Comparison of ENCODE assay signal across 24 cellular contexts in the genomic region with DNA sequence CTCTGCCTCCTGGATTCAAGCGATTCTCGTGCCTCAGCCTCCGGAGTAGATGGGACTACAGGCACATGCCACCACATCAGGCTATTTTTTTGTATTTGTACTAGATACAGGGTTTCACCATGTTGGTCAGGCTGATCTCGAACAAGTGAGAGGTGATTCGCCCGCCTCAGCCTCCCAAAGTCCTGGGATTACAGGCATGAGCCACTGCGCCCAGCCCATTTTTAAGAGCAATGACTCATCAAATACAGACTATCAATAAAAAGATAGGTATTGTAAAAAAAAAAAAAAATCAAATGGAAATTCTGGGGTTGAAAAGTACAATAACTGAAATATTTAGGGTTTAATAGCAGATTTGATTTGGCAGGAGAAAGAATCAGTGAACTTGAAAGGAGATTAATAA.
DNase-seq lines count a peak whose midpoint lies in the region; ATAC-seq, FAIRE-seq and TF ChIP-seq lines count a peak whose summit lies in the region.
"Had no signal": no experiment of that assay in that cellular context is flagged by ENCODE, and none has a peak within 500 bp of the region (broad histone marks: within the 10 kb centered on the region; RNA-seq: fewer than 3 reads in every experiment).

No MANE protein-coding gene starts in this region.

- H3K4me1 ChIP-seq in A549 = peaks cover 72% of the 10 kb centered on the region
- H3K4me1 ChIP-seq in PC-3 (ENCODE audit: insufficient read depth, low read length) = peaks cover 32% of the 10 kb centered on the region

- H3K9ac ChIP-seq in PC-3 (ENCODE audit: low read length) = no peak overlapping the region

- BruUV-seq in PC-3 (replicated peaks; lab: Mats Ljungman, UMichigan) = no TSS peak

- H3K9me3 Mint-ChIP-seq in activated T-cell treated with anti-CD3 and anti-CD28 coated beads, Interleukin-2, amount 50 U/mL, for 24 hours = no peaks in the 10 kb centered on the region
- peaks cover 4% of the 10 kb centered on the region for H3K9me3 Mint-ChIP-seq in activated CD4-positive, alpha-beta T cell treated with anti-CD3 and anti-CD28 coated beads for 36 hours (ENCODE audit: low read depth)

- H3K4me3 Mint-ChIP-seq in activated T-cell treated with anti-CD3 and anti-CD28 coated beads, Interleukin-2, amount 50 U/mL, for 24 hours = no peak overlapping the region
- no peak overlapping the region for H3K4me3 Mint-ChIP-seq in activated CD4-positive, alpha-beta T cell treated with anti-CD3 and anti-CD28 coated beads for 36 hours
- H3K4me3 Mint-ChIP-seq: CD4-positive, alpha-beta T cell had no signal

- no peaks in the 10 kb centered on the region for H3K79me2 ChIP-seq in PC-3 (ENCODE audit: low read length)

- TF ChIP-seq RAD21 in A549 (conservative IDR thresholded peaks at IDR 0.05 in 1 of 2, IDR thresholded peaks at IDR 0.05 in 1 of 2) = no peak

- H2AFZ ChIP-seq in PC-3 (ENCODE audit: low read length) = no peak overlapping the region

- POLR2A ChIA-PET in A549 (lab: Yijun Ruan, JAX) = no interaction called here
- POLR2A ChIA-PET in PC-3 (lab: Charles Lee; ENCODE audit: unreplicated experiment) = no interaction called here
- POLR2A ChIA-PET in activated CD4-positive, alpha-beta T cell treated with anti-CD3 and anti-CD28 coated beads for 36 hours (lab: Charles Lee) = no interaction called here

- WGBS in A549 (ENCODE audit: missing lambda C conversion rate) = 87% methylated on average over 7 of the region's 7 CpGs

- H4K20me1 ChIP-seq in PC-3 (ENCODE audit: low read length) = no peaks in the 10 kb centered on the region

- ATAC-seq in A549 (no peak), PC-3 (peak; percentile 58)
- ATAC-seq in activated CD4-positive, alpha-beta T cell treated with anti-CD3 and anti-CD28 coated beads for 36 hours = no peak
- ATAC-seq: Panc1 had no signal

- H3K27me3 ChIP-seq in PC-3 (ENCODE audit: low read length) = no peaks in the 10 kb centered on the region
- H3K27me3 ChIP-seq: BE2C had no signal

- no peaks in the 10 kb centered on the region for H3F3A ChIP-seq in PC-3 (ENCODE audit: low read length, unreplicated experiment)

- intact Hi-C loops in PC-3 (cut with micrococcal nuclease) = loop anchor here (1.0 kb wide), 1 partner anchor 22 kb away; no protein-coding TSS in a partner anchor
- intact Hi-C loops in activated CD4-positive, alpha-beta T cell treated with anti-CD3 and anti-CD28 coated beads for 36 hours (cut with DNase I, micrococcal nuclease) = no loop called here

- DNase-seq in A549 (ENCODE audit: low read depth in 1 of 2, low spot score in 1 of 2) = no peak
- DNase-seq in EH (ENCODE audit: low read depth) = peak; percentile 5
- DNase-seq in PC-3 = peak; percentile 64
- peak; percentile 14 to 50 for DNase-seq in foreskin fibroblast
- no peak for DNase-seq in activated T-cell treated with anti-CD3 and anti-CD28 coated beads, Interleukin-2, amount 50 U/mL, for 24 hours
- no peak for DNase-seq in NCI-H187 (lab: John Stamatoyannopoulos, UW)
- no peak for DNase-seq in activated CD4-positive, alpha-beta T cell treated with anti-CD3 and anti-CD28 coated beads for 36 hours
- no peak for DNase-seq in RPMI8226
- DNase-seq: BE2C; Calu3; CD4-positive, alpha-beta T cell; DMS153; GDM1; KG1; NCI-H1092 treated with DMSO at 0.1 percent for 48 hours; NCI-H1436 treated with DMSO at 0.1 percent for 48 hours; NCI-H2029 treated with DMSO at 0.1 percent for 48 hours; NCI-H226; NCI-H510A treated with DMSO at 0.1 percent for 48 hours; NCI-H748 treated with DMSO at 0.1 percent for 48 hours; NK-92 treated with Interleukin-12 subunit alpha and Interleukin-12 subunit beta, amount 100 ng/mL, for 24 hours had no signal

- no peaks in the 10 kb centered on the region for H3K9me2 ChIP-seq in PC-3 (replicated peaks; ENCODE audit: low read length)

- no peaks in the 10 kb centered on the region for H3K9me3 ChIP-seq in A549
- H3K9me3 ChIP-seq in PC-3 (ENCODE audit: low read length) = no peaks in the 10 kb centered on the region
- H3K9me3 ChIP-seq: BE2C had no signal

- peak overlapping the region; percentile 15; the same call in 2 of the 3 replicates for H3K4me2 ChIP-seq in A549
- H3K4me2 ChIP-seq in PC-3 (ENCODE audit: low read length) = peak overlapping the region; percentile 18; the same call in 1 of the 2 replicates

- CTCF ChIA-PET in A549 (lab: Yijun Ruan, JAX) (interaction anchor here (0.7 to 3.1 kb wide), 6 partner anchors 15 to 382 kb away, joined by 3 to 10 read pairs (median 4); no protein-coding TSS in a partner anchor), PC-3 (lab: Charles Lee) (no interaction called here)
- CTCF ChIA-PET in activated CD4-positive, alpha-beta T cell treated with anti-CD3 and anti-CD28 coated beads for 36 hours (lab: Charles Lee) = no interaction called here

- no peak for TF ChIP-seq CTCF in A549 (IDR thresholded peaks at IDR 0.05)
- no peak for TF ChIP-seq CTCF in PC-3 (conservative IDR thresholded peaks at IDR 0.05; ENCODE audit: low read depth, low read length)
- TF ChIP-seq CTCF in foreskin fibroblast (IDR thresholded peaks at IDR 0.05; ENCODE audit: low read depth, low read length) = no peak

- no peak for TF ChIP-seq EP300 in A549 (IDR thresholded peaks at IDR 0.05)

- no peak overlapping the region for H3K27ac Mint-ChIP-seq in activated T-cell treated with anti-CD3 and anti-CD28 coated beads, Interleukin-2, amount 50 U/mL, for 24 hours
- H3K27ac Mint-ChIP-seq in activated CD4-positive, alpha-beta T cell treated with anti-CD3 and anti-CD28 coated beads for 36 hours = no peak overlapping the region
- H3K27ac Mint-ChIP-seq: CD4-positive, alpha-beta T cell had no signal

- TF ChIP-seq POLR2A in A549 (IDR thresholded peaks at IDR 0.05; ENCODE audit: low read length) = no peak

- H3K4me1 Mint-ChIP-seq in activated T-cell treated with anti-CD3 and anti-CD28 coated beads, Interleukin-2, amount 50 U/mL, for 24 hours (ENCODE audit: low read depth) = no peaks in the 10 kb centered on the region
- no peaks in the 10 kb centered on the region for H3K4me1 Mint-ChIP-seq in activated CD4-positive, alpha-beta T cell treated with anti-CD3 and anti-CD28 coated beads for 36 hours

- peak overlapping the region; percentile 47 to 72; a peak in 5 of 6 replicates for H3K27ac ChIP-seq in A549
- H3K27ac ChIP-seq in PC-3 (ENCODE audit: low read length) = peak overlapping the region; percentile 1; the same call in 1 of the 2 replicates

- no peaks in the 10 kb centered on the region for H3K36me3 ChIP-seq in PC-3 (ENCODE audit: low read depth, low read length)
- H3K36me3 ChIP-seq: BE2C had no signal

- H3K4me3 ChIP-seq in A549 = no peak overlapping the region
- H3K4me3 ChIP-seq in PC-3 (ENCODE audit: low read length) = no peak overlapping the region
- H3K4me3 ChIP-seq in foreskin fibroblast (ENCODE audit: low read depth in 1 of 2, low read length in 2 of 2) = no peak overlapping the region

- H3K36me3 Mint-ChIP-seq in activated T-cell treated with anti-CD3 and anti-CD28 coated beads, Interleukin-2, amount 50 U/mL, for 24 hours (ENCODE audit: low read depth) = no peaks in the 10 kb centered on the region
- H3K36me3 Mint-ChIP-seq in activated CD4-positive, alpha-beta T cell treated with anti-CD3 and anti-CD28 coated beads for 36 hours (ENCODE audit: low read depth) = no peaks in the 10 kb centered on the region

- no peak for FAIRE-seq in A549 (lab: Jason Lieb, UNC)
- FAIRE-seq: A204.1, GM19239 had no signal

- peaks cover 15% of the 10 kb centered on the region for H3K27me3 Mint-ChIP-seq in activated T-cell treated with anti-CD3 and anti-CD28 coated beads, Interleukin-2, amount 50 U/mL, for 24 hours
- peaks cover 14% of the 10 kb centered on the region for H3K27me3 Mint-ChIP-seq in activated CD4-positive, alpha-beta T cell treated with anti-CD3 and anti-CD28 coated beads for 36 hours

TF ChIP-seq in A549, 52 proteins besides CTCF, POLR2A, EP300 and RAD21:
- no peak for TF ChIP-seq FOSL2 (IDR thresholded peaks at IDR 0.05)
- peak; percentile 57 for TF ChIP-seq FOSL2 (CRISPR knock-in tag; IDR thresholded peaks at IDR 0.05)
- TF ChIP-seq MAFK (IDR thresholded peaks at IDR 0.05; ENCODE audit: partially characterized antibody) = peak; percentile 77
- peak; percentile 75 for TF ChIP-seq NFE2L2 (conservative IDR thresholded peaks at IDR 0.05; ENCODE audit: low read length)
- no peak for TF ChIP-seq HOXB13 (CRISPR knock-in tag; IDR thresholded peaks at IDR 0.05; ENCODE audit: low read depth)

Comparison
In these comparisons a context has a peak if more than half of its experiments do, and no peak if none do; other contexts are left out.
1. DNase-seq: peak in EH (single experiment), PC-3 (single experiment) and foreskin fibroblast (2 of 2); none in A549 (0 of 2), activated T-cell treated with anti-CD3 and anti-CD28 coated beads, Interleukin-2, amount 50 U/mL, for 24 hours (single experiment), NCI-H187 (0 of 2), activated CD4-positive, alpha-beta T cell treated with anti-CD3 and anti-CD28 coated beads for 36 hours (single experiment) and RPMI8226 (single experiment).